In genomic region chr18:39692367-39693011, GRCh38 we compare ENCODE assay signal across 21 cellular contexts.
"Had no signal": no experiment of that assay in that cellular context is flagged by ENCODE, and none has a peak within 500 bp of the region (broad histone marks: within the 10 kb centered on the region; RNA-seq: fewer than 3 reads in every experiment).

No MANE protein-coding gene starts in this region.

- ATAC-seq: activated CD4-positive, CD25-positive, alpha-beta regulatory T cell treated with anti-CD3 and anti-CD28 coated beads, Interleukin-2, amount 50 U/mL, for 24 hours; gastroesophageal sphincter; heart right ventricle; mucosa of descending colon; sciatic nerve; stimulated activated memory B cell treated with anti-CD40 and anti-IgM and Interleukin-4, amounts not matched to agents 10 μg/mL and 1 μg/mL and 100 μg/mL, for 72 hours had no signal

- H3K4me3 Mint-ChIP-seq: activated naive CD4-positive, alpha-beta T cell treated with anti-CD3 and anti-CD28 coated beads, Interleukin-2, amount 50 U/mL, for 24 hours; memory B cell; naive B cell; stimulated activated memory B cell treated with anti-CD40 and anti-IgM and Interleukin-4, amounts not matched to agents 10 μg/mL and 1 μg/mL and 100 μg/mL, for 72 hours had no signal

- H3K9me3 ChIP-seq: ascending aorta, esophagus muscularis mucosa, gastroesophageal sphincter, heart right ventricle, mucosa of descending colon, testis, upper lobe of left lung had no signal

- H3K79me2 ChIP-seq: parathyroid adenoma had no signal

- H3K9ac ChIP-seq: parathyroid adenoma had no signal

- H3K27ac Mint-ChIP-seq: activated naive CD4-positive, alpha-beta T cell treated with anti-CD3 and anti-CD28 coated beads, Interleukin-2, amount 50 U/mL, for 24 hours; memory B cell; naive B cell; stimulated activated memory B cell treated with anti-CD40 and anti-IgM and Interleukin-4, amounts not matched to agents 10 μg/mL and 1 μg/mL and 100 μg/mL, for 72 hours had no signal

- H3K4me1 ChIP-seq: ascending aorta, esophagus muscularis mucosa, gastroesophageal sphincter, heart right ventricle, parathyroid adenoma, testis, upper lobe of left lung had no signal

- H3K4me3 ChIP-seq: ascending aorta, esophagus muscularis mucosa, gastroesophageal sphincter, heart right ventricle, mucosa of descending colon, testis, upper lobe of left lung had no signal

- H3K36me3 ChIP-seq: ascending aorta, esophagus muscularis mucosa, gastroesophageal sphincter, heart right ventricle, upper lobe of left lung had no signal

- H3K27ac ChIP-seq: ascending aorta, esophagus muscularis mucosa, gastroesophageal sphincter, heart right ventricle, parathyroid adenoma, testis, upper lobe of left lung had no signal

- H3K27me3 Mint-ChIP-seq: activated naive CD4-positive, alpha-beta T cell treated with anti-CD3 and anti-CD28 coated beads, Interleukin-2, amount 50 U/mL, for 24 hours; memory B cell; naive B cell; stimulated activated memory B cell treated with anti-CD40 and anti-IgM and Interleukin-4, amounts not matched to agents 10 μg/mL and 1 μg/mL and 100 μg/mL, for 72 hours had no signal

- H3K36me3 Mint-ChIP-seq: activated naive CD4-positive, alpha-beta T cell treated with anti-CD3 and anti-CD28 coated beads, Interleukin-2, amount 50 U/mL, for 24 hours; memory B cell; naive B cell; stimulated activated memory B cell treated with anti-CD40 and anti-IgM and Interleukin-4, amounts not matched to agents 10 μg/mL and 1 μg/mL and 100 μg/mL, for 72 hours had no signal

- H3K27me3 ChIP-seq: ascending aorta, esophagus muscularis mucosa, gastroesophageal sphincter, heart right ventricle, testis, upper lobe of left lung had no signal

- H3K4me1 Mint-ChIP-seq: activated naive CD4-positive, alpha-beta T cell treated with anti-CD3 and anti-CD28 coated beads, Interleukin-2, amount 50 U/mL, for 24 hours; memory B cell; naive B cell; stimulated activated memory B cell treated with anti-CD40 and anti-IgM and Interleukin-4, amounts not matched to agents 10 μg/mL and 1 μg/mL and 100 μg/mL, for 72 hours had no signal

- H3K9me3 Mint-ChIP-seq: activated naive CD4-positive, alpha-beta T cell treated with anti-CD3 and anti-CD28 coated beads, Interleukin-2, amount 50 U/mL, for 24 hours had no signal

- H2AFZ ChIP-seq: parathyroid adenoma had no signal

- DNase-seq: activated CD4-positive, alpha-beta T cell treated with anti-CD3 and anti-CD28 coated beads, Interleukin-2, amount 50 U/mL, for 1 hour; activated CD8-positive, alpha-beta memory T cell treated with anti-CD3 and anti-CD28 coated beads for 24 hours; activated gamma-delta T cell; cerebellar nuclear complex; effector CD8-positive, alpha-beta T cell; heart right ventricle; mucosa of descending colon; naive B cell; stimulated activated CD4-positive, alpha-beta T cell treated with anti-CD3 and anti-CD28 coated beads, Interleukin-4, amount 100 ng/mL, for 4 hours; T1000; testis had no signal
